In genomic region chr2:74806355-74806839, GRCh38 we compare ENCODE assay signal across 1 cellular context.
TF ChIP-seq lines count a peak whose summit lies in the region.

No MANE protein-coding gene starts in this region.

TF ChIP-seq in HepG2, 621 proteins besides CTCF, POLR2A, EP300 and RAD21 (continued from another document and continues in another):
- TF ChIP-seq, protein P1, sequence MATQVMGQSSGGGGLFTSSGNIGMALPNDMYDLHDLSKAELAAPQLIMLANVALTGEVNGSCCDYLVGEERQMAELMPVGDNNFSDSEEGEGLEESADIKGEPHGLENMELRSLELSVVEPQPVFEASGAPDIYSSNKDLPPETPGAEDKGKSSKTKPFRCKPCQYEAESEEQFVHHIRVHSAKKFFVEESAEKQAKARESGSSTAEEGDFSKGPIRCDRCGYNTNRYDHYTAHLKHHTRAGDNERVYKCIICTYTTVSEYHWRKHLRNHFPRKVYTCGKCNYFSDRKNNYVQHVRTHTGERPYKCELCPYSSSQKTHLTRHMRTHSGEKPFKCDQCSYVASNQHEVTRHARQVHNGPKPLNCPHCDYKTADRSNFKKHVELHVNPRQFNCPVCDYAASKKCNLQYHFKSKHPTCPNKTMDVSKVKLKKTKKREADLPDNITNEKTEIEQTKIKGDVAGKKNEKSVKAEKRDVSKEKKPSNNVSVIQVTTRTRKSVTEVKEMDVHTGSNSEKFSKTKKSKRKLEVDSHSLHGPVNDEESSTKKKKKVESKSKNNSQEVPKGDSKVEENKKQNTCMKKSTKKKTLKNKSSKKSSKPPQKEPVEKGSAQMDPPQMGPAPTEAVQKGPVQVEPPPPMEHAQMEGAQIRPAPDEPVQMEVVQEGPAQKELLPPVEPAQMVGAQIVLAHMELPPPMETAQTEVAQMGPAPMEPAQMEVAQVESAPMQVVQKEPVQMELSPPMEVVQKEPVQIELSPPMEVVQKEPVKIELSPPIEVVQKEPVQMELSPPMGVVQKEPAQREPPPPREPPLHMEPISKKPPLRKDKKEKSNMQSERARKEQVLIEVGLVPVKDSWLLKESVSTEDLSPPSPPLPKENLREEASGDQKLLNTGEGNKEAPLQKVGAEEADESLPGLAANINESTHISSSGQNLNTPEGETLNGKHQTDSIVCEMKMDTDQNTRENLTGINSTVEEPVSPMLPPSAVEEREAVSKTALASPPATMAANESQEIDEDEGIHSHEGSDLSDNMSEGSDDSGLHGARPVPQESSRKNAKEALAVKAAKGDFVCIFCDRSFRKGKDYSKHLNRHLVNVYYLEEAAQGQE (IDR thresholded peaks at IDR 0.05; ENCODE audit: borderline replicate concordance in 1 of 2, low read depth in 1 of 2, low read length in 2 of 2), result no peak
- TF ChIP-seq RFX3 (CRISPR knock-in tag; IDR thresholded peaks at IDR 0.05) (no peak), ZNF75D (CRISPR knock-in tag; IDR thresholded peaks at IDR 0.05; ENCODE audit: borderline replicate concordance) (no peak), ZNF747 (CRISPR knock-in tag; IDR thresholded peaks at IDR 0.05; ENCODE audit: borderline replicate concordance) (no peak), ZNF782 (CRISPR knock-in tag; IDR thresholded peaks at IDR 0.05; ENCODE audit: borderline replicate concordance) (no peak), HNRNPUL1 (IDR thresholded peaks at IDR 0.05; ENCODE audit: low read depth, low read length) (no peak), HHEX (CRISPR knock-in tag; IDR thresholded peaks at IDR 0.05) (peak; percentile 84), ZNF737 (CRISPR knock-in tag; IDR thresholded peaks at IDR 0.05; ENCODE audit: borderline replicate concordance) (no peak), SATB2 (CRISPR knock-in tag; IDR thresholded peaks at IDR 0.05) (no peak), ZNF549 (CRISPR knock-in tag; IDR thresholded peaks at IDR 0.05) (no peak), CBX2 (IDR thresholded peaks at IDR 0.05; ENCODE audit: low read depth, low read length) (no peak), CBX2 (CRISPR knock-in tag; IDR thresholded peaks at IDR 0.05; ENCODE audit: low read depth) (no peak), ATF7-NPFF (CRISPR knock-in tag; IDR thresholded peaks at IDR 0.05; ENCODE audit: low read depth) (no peak), ZNF660 (CRISPR knock-in tag; IDR thresholded peaks at IDR 0.05; ENCODE audit: borderline replicate concordance, low read depth) (no peak), TEAD2 (CRISPR knock-in tag; IDR thresholded peaks at IDR 0.05) (no peak), ZNF354B (CRISPR knock-in tag; IDR thresholded peaks at IDR 0.05) (no peak), ZNF414 (CRISPR knock-in tag; IDR thresholded peaks at IDR 0.05) (no peak), NFIB (CRISPR knock-in tag; IDR thresholded peaks at IDR 0.05; ENCODE audit: borderline replicate concordance) (no peak), IRF2 (CRISPR knock-in tag; IDR thresholded peaks at IDR 0.05) (no peak), SMAD9 (CRISPR knock-in tag; IDR thresholded peaks at IDR 0.05) (no peak), ZNF577 (CRISPR knock-in tag; IDR thresholded peaks at IDR 0.05; ENCODE audit: borderline replicate concordance, low read depth) (no peak), ZBTB38 (CRISPR knock-in tag; IDR thresholded peaks at IDR 0.05) (no peak), ZNF589 (CRISPR knock-in tag; conservative IDR thresholded peaks at IDR 0.05) (no peak), TFAP4 (IDR thresholded peaks at IDR 0.05; ENCODE audit: borderline replicate concordance, low read depth) (no peak), DDIT3 (CRISPR knock-in tag; IDR thresholded peaks at IDR 0.05) (no peak), ZBTB2 (CRISPR knock-in tag; IDR thresholded peaks at IDR 0.05; ENCODE audit: low read depth) (no peak), DBP (CRISPR knock-in tag; IDR thresholded peaks at IDR 0.05; ENCODE audit: not compliant biosample characterization) (no peak)
- TF ChIP-seq, protein P2, sequence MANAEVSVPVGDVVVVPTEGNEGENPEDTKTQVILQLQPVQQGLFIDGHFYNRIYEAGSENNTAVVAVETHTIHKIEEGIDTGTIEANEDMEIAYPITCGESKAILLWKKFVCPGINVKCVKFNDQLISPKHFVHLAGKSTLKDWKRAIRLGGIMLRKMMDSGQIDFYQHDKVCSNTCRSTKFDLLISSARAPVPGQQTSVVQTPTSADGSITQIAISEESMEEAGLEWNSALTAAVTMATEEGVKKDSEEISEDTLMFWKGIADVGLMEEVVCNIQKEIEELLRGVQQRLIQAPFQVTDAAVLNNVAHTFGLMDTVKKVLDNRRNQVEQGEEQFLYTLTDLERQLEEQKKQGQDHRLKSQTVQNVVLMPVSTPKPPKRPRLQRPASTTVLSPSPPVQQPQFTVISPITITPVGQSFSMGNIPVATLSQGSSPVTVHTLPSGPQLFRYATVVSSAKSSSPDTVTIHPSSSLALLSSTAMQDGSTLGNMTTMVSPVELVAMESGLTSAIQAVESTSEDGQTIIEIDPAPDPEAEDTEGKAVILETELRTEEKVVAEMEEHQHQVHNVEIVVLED (CRISPR knock-in tag; IDR thresholded peaks at IDR 0.05; ENCODE audit: borderline replicate concordance), result no peak
- TF ChIP-seq, protein P3, sequence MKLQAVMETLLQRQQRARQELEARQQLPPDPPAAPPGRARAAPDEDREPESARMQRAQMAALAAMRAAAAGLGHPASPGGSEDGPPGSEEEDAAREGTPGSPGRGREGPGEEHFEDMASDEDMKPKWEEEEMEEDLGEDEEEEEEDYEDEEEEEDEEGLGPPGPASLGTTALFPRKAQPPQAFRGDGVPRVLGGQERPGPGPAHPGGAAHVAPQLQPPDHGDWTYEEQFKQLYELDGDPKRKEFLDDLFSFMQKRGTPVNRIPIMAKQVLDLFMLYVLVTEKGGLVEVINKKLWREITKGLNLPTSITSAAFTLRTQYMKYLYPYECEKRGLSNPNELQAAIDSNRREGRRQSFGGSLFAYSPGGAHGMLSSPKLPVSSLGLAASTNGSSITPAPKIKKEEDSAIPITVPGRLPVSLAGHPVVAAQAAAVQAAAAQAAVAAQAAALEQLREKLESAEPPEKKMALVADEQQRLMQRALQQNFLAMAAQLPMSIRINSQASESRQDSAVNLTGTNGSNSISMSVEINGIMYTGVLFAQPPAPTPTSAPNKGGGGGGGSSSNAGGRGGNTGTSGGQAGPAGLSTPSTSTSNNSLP (IDR thresholded peaks at IDR 0.05; ENCODE audit: low read depth, low read length), result peak; percentile 63
- TF ChIP-seq, protein P4, sequence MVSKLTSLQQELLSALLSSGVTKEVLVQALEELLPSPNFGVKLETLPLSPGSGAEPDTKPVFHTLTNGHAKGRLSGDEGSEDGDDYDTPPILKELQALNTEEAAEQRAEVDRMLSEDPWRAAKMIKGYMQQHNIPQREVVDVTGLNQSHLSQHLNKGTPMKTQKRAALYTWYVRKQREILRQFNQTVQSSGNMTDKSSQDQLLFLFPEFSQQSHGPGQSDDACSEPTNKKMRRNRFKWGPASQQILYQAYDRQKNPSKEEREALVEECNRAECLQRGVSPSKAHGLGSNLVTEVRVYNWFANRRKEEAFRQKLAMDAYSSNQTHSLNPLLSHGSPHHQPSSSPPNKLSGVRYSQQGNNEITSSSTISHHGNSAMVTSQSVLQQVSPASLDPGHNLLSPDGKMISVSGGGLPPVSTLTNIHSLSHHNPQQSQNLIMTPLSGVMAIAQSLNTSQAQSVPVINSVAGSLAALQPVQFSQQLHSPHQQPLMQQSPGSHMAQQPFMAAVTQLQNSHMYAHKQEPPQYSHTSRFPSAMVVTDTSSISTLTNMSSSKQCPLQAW (CRISPR knock-in tag; IDR thresholded peaks at IDR 0.05), result 0 out of 2 replicates have a peak, but pooled peaks have one; percentile 28
- TF ChIP-seq, protein P5, sequence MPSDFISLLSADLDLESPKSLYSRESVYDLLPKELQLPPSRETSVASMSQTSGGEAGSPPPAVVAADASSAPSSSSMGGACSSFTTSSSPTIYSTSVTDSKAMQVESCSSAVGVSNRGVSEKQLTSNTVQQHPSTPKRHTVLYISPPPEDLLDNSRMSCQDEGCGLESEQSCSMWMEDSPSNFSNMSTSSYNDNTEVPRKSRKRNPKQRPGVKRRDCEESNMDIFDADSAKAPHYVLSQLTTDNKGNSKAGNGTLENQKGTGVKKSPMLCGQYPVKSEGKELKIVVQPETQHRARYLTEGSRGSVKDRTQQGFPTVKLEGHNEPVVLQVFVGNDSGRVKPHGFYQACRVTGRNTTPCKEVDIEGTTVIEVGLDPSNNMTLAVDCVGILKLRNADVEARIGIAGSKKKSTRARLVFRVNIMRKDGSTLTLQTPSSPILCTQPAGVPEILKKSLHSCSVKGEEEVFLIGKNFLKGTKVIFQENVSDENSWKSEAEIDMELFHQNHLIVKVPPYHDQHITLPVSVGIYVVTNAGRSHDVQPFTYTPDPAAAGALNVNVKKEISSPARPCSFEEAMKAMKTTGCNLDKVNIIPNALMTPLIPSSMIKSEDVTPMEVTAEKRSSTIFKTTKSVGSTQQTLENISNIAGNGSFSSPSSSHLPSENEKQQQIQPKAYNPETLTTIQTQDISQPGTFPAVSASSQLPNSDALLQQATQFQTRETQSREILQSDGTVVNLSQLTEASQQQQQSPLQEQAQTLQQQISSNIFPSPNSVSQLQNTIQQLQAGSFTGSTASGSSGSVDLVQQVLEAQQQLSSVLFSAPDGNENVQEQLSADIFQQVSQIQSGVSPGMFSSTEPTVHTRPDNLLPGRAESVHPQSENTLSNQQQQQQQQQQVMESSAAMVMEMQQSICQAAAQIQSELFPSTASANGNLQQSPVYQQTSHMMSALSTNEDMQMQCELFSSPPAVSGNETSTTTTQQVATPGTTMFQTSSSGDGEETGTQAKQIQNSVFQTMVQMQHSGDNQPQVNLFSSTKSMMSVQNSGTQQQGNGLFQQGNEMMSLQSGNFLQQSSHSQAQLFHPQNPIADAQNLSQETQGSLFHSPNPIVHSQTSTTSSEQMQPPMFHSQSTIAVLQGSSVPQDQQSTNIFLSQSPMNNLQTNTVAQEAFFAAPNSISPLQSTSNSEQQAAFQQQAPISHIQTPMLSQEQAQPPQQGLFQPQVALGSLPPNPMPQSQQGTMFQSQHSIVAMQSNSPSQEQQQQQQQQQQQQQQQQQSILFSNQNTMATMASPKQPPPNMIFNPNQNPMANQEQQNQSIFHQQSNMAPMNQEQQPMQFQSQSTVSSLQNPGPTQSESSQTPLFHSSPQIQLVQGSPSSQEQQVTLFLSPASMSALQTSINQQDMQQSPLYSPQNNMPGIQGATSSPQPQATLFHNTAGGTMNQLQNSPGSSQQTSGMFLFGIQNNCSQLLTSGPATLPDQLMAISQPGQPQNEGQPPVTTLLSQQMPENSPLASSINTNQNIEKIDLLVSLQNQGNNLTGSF (CRISPR knock-in tag; IDR thresholded peaks at IDR 0.05), result no peak
- TF ChIP-seq, protein P6, sequence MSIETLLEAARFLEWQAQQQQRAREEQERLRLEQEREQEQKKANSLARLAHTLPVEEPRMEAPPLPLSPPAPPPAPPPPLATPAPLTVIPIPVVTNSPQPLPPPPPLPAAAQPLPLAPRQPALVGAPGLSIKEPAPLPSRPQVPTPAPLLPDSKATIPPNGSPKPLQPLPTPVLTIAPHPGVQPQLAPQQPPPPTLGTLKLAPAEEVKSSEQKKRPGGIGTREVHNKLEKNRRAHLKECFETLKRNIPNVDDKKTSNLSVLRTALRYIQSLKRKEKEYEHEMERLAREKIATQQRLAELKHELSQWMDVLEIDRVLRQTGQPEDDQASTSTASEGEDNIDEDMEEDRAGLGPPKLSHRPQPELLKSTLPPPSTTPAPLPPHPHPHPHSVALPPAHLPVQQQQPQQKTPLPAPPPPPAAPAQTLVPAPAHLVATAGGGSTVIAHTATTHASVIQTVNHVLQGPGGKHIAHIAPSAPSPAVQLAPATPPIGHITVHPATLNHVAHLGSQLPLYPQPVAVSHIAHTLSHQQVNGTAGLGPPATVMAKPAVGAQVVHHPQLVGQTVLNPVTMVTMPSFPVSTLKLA (IDR thresholded peaks at IDR 0.05), result peak; percentile 31
- TF ChIP-seq, protein P7, sequence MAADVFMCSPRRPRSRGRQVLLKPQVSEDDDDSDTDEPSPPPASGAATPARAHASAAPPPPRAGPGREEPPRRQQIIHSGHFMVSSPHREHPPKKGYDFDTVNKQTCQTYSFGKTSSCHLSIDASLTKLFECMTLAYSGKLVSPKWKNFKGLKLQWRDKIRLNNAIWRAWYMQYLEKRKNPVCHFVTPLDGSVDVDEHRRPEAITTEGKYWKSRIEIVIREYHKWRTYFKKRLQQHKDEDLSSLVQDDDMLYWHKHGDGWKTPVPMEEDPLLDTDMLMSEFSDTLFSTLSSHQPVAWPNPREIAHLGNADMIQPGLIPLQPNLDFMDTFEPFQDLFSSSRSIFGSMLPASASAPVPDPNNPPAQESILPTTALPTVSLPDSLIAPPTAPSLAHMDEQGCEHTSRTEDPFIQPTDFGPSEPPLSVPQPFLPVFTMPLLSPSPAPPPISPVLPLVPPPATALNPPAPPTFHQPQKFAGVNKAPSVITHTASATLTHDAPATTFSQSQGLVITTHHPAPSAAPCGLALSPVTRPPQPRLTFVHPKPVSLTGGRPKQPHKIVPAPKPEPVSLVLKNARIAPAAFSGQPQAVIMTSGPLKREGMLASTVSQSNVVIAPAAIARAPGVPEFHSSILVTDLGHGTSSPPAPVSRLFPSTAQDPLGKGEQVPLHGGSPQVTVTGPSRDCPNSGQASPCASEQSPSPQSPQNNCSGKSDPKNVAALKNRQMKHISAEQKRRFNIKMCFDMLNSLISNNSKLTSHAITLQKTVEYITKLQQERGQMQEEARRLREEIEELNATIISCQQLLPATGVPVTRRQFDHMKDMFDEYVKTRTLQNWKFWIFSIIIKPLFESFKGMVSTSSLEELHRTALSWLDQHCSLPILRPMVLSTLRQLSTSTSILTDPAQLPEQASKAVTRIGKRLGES (CRISPR knock-in tag; IDR thresholded peaks at IDR 0.05; ENCODE audit: borderline replicate concordance), result no peak
